ENCODE assay signal across 9 cellular contexts in genomic region chr3:14123308-14124222, GRCh38. TPM values are rescaled to one million over a fixed set of nuclear protein-coding genes. Genes with fewer than 3 reads are reported as not detected.
A peak's percentile ranks its signal among the peaks of the same experiment; 100 is the strongest.
DNase-seq lines count a peak whose midpoint lies in the region; ATAC-seq, FAIRE-seq and TF ChIP-seq lines count a peak whose summit lies in the region.
"Had no signal": no experiment of that assay in that cellular context is flagged by ENCODE, and none has a peak within 500 bp of the region (broad histone marks: within the 10 kb centered on the region; RNA-seq: fewer than 3 reads in every experiment).

No MANE protein-coding gene starts in this region.

- peak overlapping the region; percentile 92 for H3K27ac Mint-ChIP-seq in activated CD4-positive, alpha-beta T cell treated with anti-CD3 and anti-CD28 coated beads, Interleukin-2, amount 10 ng/mL, durations not matched to agents 24 days and 14 days
- peak overlapping the region; percentile 88 for H3K27ac Mint-ChIP-seq in activated naive CD8-positive, alpha-beta T cell treated with anti-CD3 and anti-CD28 coated beads, Interleukin-2, amount 10 ng/mL, durations not matched to agents 7 days and 5 days

- TF ChIP-seq EP300 in HepG2 (IDR thresholded peaks at IDR 0.05; ENCODE audit: low read depth in 2 of 2, low read length in 2 of 2): no peak
- no peak for TF ChIP-seq EP300 in HepG2 (CRISPR knock-in tag; IDR thresholded peaks at IDR 0.05; ENCODE audit: borderline replicate concordance)

- TF ChIP-seq POLR2A in HepG2 (IDR thresholded peaks at IDR 0.05; ENCODE audit: insufficient read depth in 1 of 2, low read depth in 2 of 2, low read length in 2 of 2): no peak; a peak in 1 of 4 replicates

- H3K27me3 Mint-ChIP-seq in activated CD4-positive, alpha-beta T cell treated with anti-CD3 and anti-CD28 coated beads, Interleukin-2, amount 10 ng/mL, durations not matched to agents 24 days and 14 days: no peaks in the 10 kb centered on the region
- H3K27me3 Mint-ChIP-seq in activated naive CD8-positive, alpha-beta T cell treated with anti-CD3 and anti-CD28 coated beads, Interleukin-2, amount 10 ng/mL, durations not matched to agents 7 days and 5 days: no peaks in the 10 kb centered on the region

- H3K27me3 ChIP-seq in HepG2 (ENCODE audit: control insufficient read depth in 1 of 2, insufficient read depth in 2 of 2, low read length in 2 of 2) (no peaks in the 10 kb centered on the region; a peak in 1 of 5 replicates), thymus (ENCODE audit: control insufficient read depth, insufficient read depth) (no peaks in the 10 kb centered on the region)

- CTCF ChIA-PET in HepG2 (lab: Yijun Ruan, JAX; ENCODE audit: low intra/inter-chr PET ratio, low total read pairs): no interaction called here

- intact Hi-C loops in activated CD4-positive, alpha-beta T cell treated with anti-CD3 and anti-CD28 coated beads, Interleukin-2, amount 10 ng/mL, durations not matched to agents 24 days and 14 days (cut with micrococcal nuclease): loop anchor here (1.0 to 10.0 kb wide), 7 partner anchors 55 to 1459 kb away; partner anchors contain the start of genes CCDC174, LSM3, NR2C2 and RAF1
- intact Hi-C loops in HepG2 (cut with micrococcal nuclease; ENCODE audit: unreplicated experiment): no loop called here
- intact Hi-C loops in left colon (cut with DNase I, micrococcal nuclease): loop anchor here in 1 of 2 donors (10.0 kb wide), 1 partner anchor 229 kb away; no protein-coding TSS in a partner anchor

- in situ Hi-C loops in HepG2 (cut with HindIII; ENCODE audit: extremely low pct_ligation_motif_present, low pct_unique_long_range_greater_than_20kb): no loop called here
- in situ Hi-C loops in ACHN (cut with HindIII; ENCODE audit: low pct_ligation_motif_present, low pct_unique_long_range_greater_than_20kb, low sequenced_read_pairs): no loop called here

- H3K36me3 ChIP-seq in HepG2 (replicated peaks in 1 of 2; ENCODE audit: control insufficient read depth in 1 of 2, insufficient read depth in 2 of 2, low read length in 2 of 2): peaks cover 1 to 18% of the 10 kb centered on the region in 2 experiments; a peak in 3 of 5 replicates
- H3K36me3 ChIP-seq in thymus (ENCODE audit: control insufficient read depth, insufficient read depth): peaks cover 20% of the 10 kb centered on the region

- TF ChIP-seq CTCF in HepG2 (CRISPR knock-in tag; IDR thresholded peaks at IDR 0.05): no peak

- peaks cover 58% of the 10 kb centered on the region for H3K79me2 ChIP-seq in HepG2 (ENCODE audit: insufficient read depth, low read length)

- H3K9me3 ChIP-seq in HepG2 (ENCODE audit: low read length) (no peaks in the 10 kb centered on the region), thymus (ENCODE audit: control insufficient read depth) (no peaks in the 10 kb centered on the region)

- H3K4me1 Mint-ChIP-seq in activated CD4-positive, alpha-beta T cell treated with anti-CD3 and anti-CD28 coated beads, Interleukin-2, amount 10 ng/mL, durations not matched to agents 24 days and 14 days: peaks cover 53% of the 10 kb centered on the region
- H3K4me1 Mint-ChIP-seq in activated naive CD8-positive, alpha-beta T cell treated with anti-CD3 and anti-CD28 coated beads, Interleukin-2, amount 10 ng/mL, durations not matched to agents 7 days and 5 days: peaks cover 53% of the 10 kb centered on the region

- POLR2A ChIA-PET in activated naive CD8-positive, alpha-beta T cell treated with anti-CD3 and anti-CD28 coated beads, Interleukin-2, amount 10 ng/mL, durations not matched to agents 7 days and 5 days (lab: Charles Lee): interaction anchor here (0.9 to 3.8 kb wide), 6 partner anchors 20 to 528 kb away, joined by 3 to 48 read pairs (median 6); partner anchors contain the start of genes CCDC174, LSM3 and XPC
- POLR2A ChIA-PET in HepG2 (lab: Yijun Ruan, JAX): interaction anchor here (1.3 to 5.0 kb wide), 6 partner anchors 11 to 644 kb away, joined by 3 to 75 read pairs (median 12); partner anchors contain the start of genes HDAC11, LSM3 and XPC

- peaks cover 16% of the 10 kb centered on the region for H4K20me1 ChIP-seq in HepG2 (ENCODE audit: insufficient read depth, low read length)

- H3K4me3 ChIP-seq in HepG2 (replicated peaks in 1 of 3; ENCODE audit: insufficient read depth in 1 of 3, low read depth in 2 of 3, low read length in 3 of 3) (peak overlapping the region; percentile 52 to 95 (median 80)), thymus (ENCODE audit: low read length) (peak overlapping the region; percentile 76)

- H3K4me1 ChIP-seq in HepG2 (ENCODE audit: insufficient read depth, low read length): peaks cover 65% of the 10 kb centered on the region
- H3K4me1 ChIP-seq in thymus (ENCODE audit: control insufficient read depth, insufficient read depth, low read length): peaks cover 22% of the 10 kb centered on the region

- no peak for TF ChIP-seq RAD21 in HepG2 (CRISPR knock-in tag; IDR thresholded peaks at IDR 0.05)

- H3K9me3 Mint-ChIP-seq in activated CD4-positive, alpha-beta T cell treated with anti-CD3 and anti-CD28 coated beads, Interleukin-2, amount 10 ng/mL, durations not matched to agents 24 days and 14 days: peaks cover 2% of the 10 kb centered on the region
- H3K9me3 Mint-ChIP-seq in activated naive CD8-positive, alpha-beta T cell treated with anti-CD3 and anti-CD28 coated beads, Interleukin-2, amount 10 ng/mL, durations not matched to agents 7 days and 5 days: no peaks in the 10 kb centered on the region

- H3K4me3 Mint-ChIP-seq in activated CD4-positive, alpha-beta T cell treated with anti-CD3 and anti-CD28 coated beads, Interleukin-2, amount 10 ng/mL, durations not matched to agents 24 days and 14 days: peak overlapping the region; percentile 98
- peak overlapping the region; percentile 95 for H3K4me3 Mint-ChIP-seq in activated naive CD8-positive, alpha-beta T cell treated with anti-CD3 and anti-CD28 coated beads, Interleukin-2, amount 10 ng/mL, durations not matched to agents 7 days and 5 days

- TSS peak; percentile 63 for BruUV-seq in HepG2 (replicated peaks; lab: Mats Ljungman, UMichigan)

- H3K9ac ChIP-seq in HepG2 (ENCODE audit: insufficient read depth, low read depth, low read length): peak overlapping the region; percentile 90

- H3K27ac ChIP-seq in HepG2 (ENCODE audit: extremely low read length, insufficient read depth, low read length): peak overlapping the region; percentile 95
- H3K27ac ChIP-seq in thymus (ENCODE audit: low read depth): peak overlapping the region; percentile 77

- H3K36me3 Mint-ChIP-seq in activated CD4-positive, alpha-beta T cell treated with anti-CD3 and anti-CD28 coated beads, Interleukin-2, amount 10 ng/mL, durations not matched to agents 24 days and 14 days (ENCODE audit: low read depth): peaks cover 44% of the 10 kb centered on the region
- H3K36me3 Mint-ChIP-seq in activated naive CD8-positive, alpha-beta T cell treated with anti-CD3 and anti-CD28 coated beads, Interleukin-2, amount 10 ng/mL, durations not matched to agents 7 days and 5 days: peaks cover 22% of the 10 kb centered on the region

- no peak for ATAC-seq in activated naive CD8-positive, alpha-beta T cell treated with anti-CD3 and anti-CD28 coated beads, Interleukin-2, amount 10 ng/mL, durations not matched to agents 7 days and 5 days (ENCODE audit: low read depth)
- ATAC-seq in HepG2 (no peak), HG03432 (IDR thresholded peaks at IDR 0.05; ENCODE audit: unreplicated experiment) (no peak), left colon (no peak)

- no peak for DNase-seq in activated CD4-positive, alpha-beta T cell treated with anti-CD3 and anti-CD28 coated beads, Interleukin-2, amount 10 ng/mL, durations not matched to agents 24 days and 14 days
- no peak for DNase-seq in activated CD4-positive, alpha-beta T cell treated with anti-CD3 and anti-CD28 coated beads, Interleukin-2, amount 50 U/mL, for 4 hours
- no peak for DNase-seq in activated naive CD8-positive, alpha-beta T cell treated with anti-CD3 and anti-CD28 coated beads, Interleukin-2, amount 10 ng/mL, durations not matched to agents 7 days and 5 days
- DNase-seq in HepG2 (ENCODE audit: low spot score) (no peak), left colon (no peak), ACHN (no peak)

- peak; percentile 28 for FAIRE-seq in HepG2 (lab: Jason Lieb, UNC)
- FAIRE-seq: TTC549 had no signal

- WGBS in HepG2 (ENCODE audit: low lambda C conversion rate): 49% methylated on average over 9 of the region's 15 CpGs
- 61% methylated on average over 15 of the region's 15 CpGs for WGBS in thymus

- no peak overlapping the region for H2AFZ ChIP-seq in HepG2 (ENCODE audit: low read length)

- peak overlapping the region; percentile 91 for H3K4me2 ChIP-seq in HepG2 (ENCODE audit: low read depth, low read length)

RNA-seq across cellular contexts. Expression of gene CHCHD4, which starts 1.1 kb away (rescaled TPM):
- 27.7 and 29.6 TPM in 2 replicates for total RNA-seq in activated CD4-positive, alpha-beta T cell treated with anti-CD3 and anti-CD28 coated beads, Interleukin-2, amount 10 ng/mL, durations not matched to agents 24 days and 14 days
- 10 to 100 TPM; 10.1 to 11.9 TPM for total RNA-seq in activated naive CD8-positive, alpha-beta T cell treated with anti-CD3 and anti-CD28 coated beads, Interleukin-2, amount 10 ng/mL, durations not matched to agents 7 days and 5 days
- total RNA-seq in HepG2 (2016; rRNA removed; fragmentation: Illumina TruSeq; extraction: Trizol) (24.1 and 32.0 TPM in 2 replicates), left colon (10 to 100 TPM; 17.6 to 18.9 TPM)
- total RNA-seq in HepG2 (2016; cell fraction: cytosol; rRNA removed; fragmentation: Illumina TruSeq; extraction: Trizol; ENCODE audit: low read depth): 11.2 and 11.5 TPM in 2 replicates
- total RNA-seq in HepG2 (2016; cell fraction: insoluble cytoplasmic fraction; rRNA removed; fragmentation: Illumina TruSeq; extraction: Trizol): 26.4 and 35.5 TPM in 2 replicates
- 22.7 TPM in 2 replicates for total RNA-seq in HepG2 (2016; cell fraction: membrane; rRNA removed; fragmentation: Illumina TruSeq; extraction: Trizol)
- 7.9 and 10.8 TPM in 2 replicates for total RNA-seq in HepG2 (2016; cell fraction: nucleus; rRNA removed; fragmentation: Illumina TruSeq; extraction: Trizol)
- polyA plus RNA-seq in HepG2 (2011; rRNA removed) (13.3 and 15.8 TPM in 2 replicates), thymus (10.8 TPM)
- polyA plus RNA-seq in HepG2 (2011; cell fraction: cytosol; rRNA removed): 12.6 and 17.4 TPM in 2 replicates
- 4.0 and 4.7 TPM in 2 replicates for polyA plus RNA-seq in HepG2 (2011; cell fraction: nucleus; rRNA removed)
- polyA plus RNA-seq in HepG2 (2012): 17.8 and 18.8 TPM in 2 replicates
- 9.9 and 12.4 TPM in 2 replicates for polyA plus RNA-seq in HepG2 (2016; cell fraction: cytosol; fragmentation: Illumina TruSeq; extraction: Trizol; ENCODE audit: low read depth)
- polyA plus RNA-seq in HepG2 (2016; cell fraction: insoluble cytoplasmic fraction; fragmentation: Illumina TruSeq; extraction: Trizol; ENCODE audit: low read depth): 30.7 and 33.5 TPM in 2 replicates
- polyA plus RNA-seq in HepG2 (2016; cell fraction: membrane; fragmentation: Illumina TruSeq; extraction: Trizol; ENCODE audit: low read depth): 19.0 and 19.4 TPM in 2 replicates
- polyA plus RNA-seq in HepG2 (2016; cell fraction: nucleus; fragmentation: Illumina TruSeq; extraction: Trizol; ENCODE audit: insufficient read depth, low read depth): 14.4 and 14.5 TPM in 2 replicates
- 7.0 and 13.0 TPM in 2 replicates for polyA minus RNA-seq in HepG2 (2011; rRNA and poly(A)+ RNA removed; ENCODE audit: low replicate concordance)
- 7.3 and 8.8 TPM in 2 replicates for polyA minus RNA-seq in HepG2 (2011; cell fraction: cytosol; rRNA and poly(A)+ RNA removed)
- 3.0 and 5.8 TPM in 2 replicates for polyA minus RNA-seq in HepG2 (2011; cell fraction: nucleus; rRNA and poly(A)+ RNA removed)

RNA-seq across cellular contexts. Expression of gene TMEM43, which starts 1.3 kb away (rescaled TPM):
- total RNA-seq in activated CD4-positive, alpha-beta T cell treated with anti-CD3 and anti-CD28 coated beads, Interleukin-2, amount 10 ng/mL, durations not matched to agents 24 days and 14 days: 38.7 and 39.4 TPM in 2 replicates
- total RNA-seq in activated naive CD8-positive, alpha-beta T cell treated with anti-CD3 and anti-CD28 coated beads, Interleukin-2, amount 10 ng/mL, durations not matched to agents 7 days and 5 days: 10 to 100 TPM; 44.4 to 47.0 TPM
- total RNA-seq in HepG2 (2016; rRNA removed; fragmentation: Illumina TruSeq; extraction: Trizol) (25.9 and 50.5 TPM in 2 replicates), left colon (10 to 100 TPM; 25.3 to 29.2 TPM)
- total RNA-seq in HepG2 (2016; cell fraction: cytosol; rRNA removed; fragmentation: Illumina TruSeq; extraction: Trizol; ENCODE audit: low read depth): 3.9 and 4.2 TPM in 2 replicates
- 26.3 and 51.3 TPM in 2 replicates for total RNA-seq in HepG2 (2016; cell fraction: insoluble cytoplasmic fraction; rRNA removed; fragmentation: Illumina TruSeq; extraction: Trizol)
- total RNA-seq in HepG2 (2016; cell fraction: membrane; rRNA removed; fragmentation: Illumina TruSeq; extraction: Trizol): 14.0 TPM in 2 replicates
- total RNA-seq in HepG2 (2016; cell fraction: nucleus; rRNA removed; fragmentation: Illumina TruSeq; extraction: Trizol): 52.0 and 59.4 TPM in 2 replicates
- polyA plus RNA-seq in HepG2 (2011; rRNA removed) (48.9 and 57.4 TPM in 2 replicates), thymus (50.4 TPM)
- 50.3 and 50.5 TPM in 2 replicates for polyA plus RNA-seq in HepG2 (2011; cell fraction: cytosol; rRNA removed)
- polyA plus RNA-seq in HepG2 (2011; cell fraction: nucleus; rRNA removed): 72.5 and 76.8 TPM in 2 replicates
- 33.1 and 37.6 TPM in 2 replicates for polyA plus RNA-seq in HepG2 (2012)
- 3.5 and 3.6 TPM in 2 replicates for polyA plus RNA-seq in HepG2 (2016; cell fraction: cytosol; fragmentation: Illumina TruSeq; extraction: Trizol; ENCODE audit: low read depth)
- polyA plus RNA-seq in HepG2 (2016; cell fraction: insoluble cytoplasmic fraction; fragmentation: Illumina TruSeq; extraction: Trizol; ENCODE audit: low read depth): 24.2 and 24.5 TPM in 2 replicates
- polyA plus RNA-seq in HepG2 (2016; cell fraction: membrane; fragmentation: Illumina TruSeq; extraction: Trizol; ENCODE audit: low read depth): 8.3 and 8.4 TPM in 2 replicates
- polyA plus RNA-seq in HepG2 (2016; cell fraction: nucleus; fragmentation: Illumina TruSeq; extraction: Trizol; ENCODE audit: insufficient read depth, low read depth): 80.8 and 88.2 TPM in 2 replicates
- 77.4 and 114 TPM in 2 replicates for polyA minus RNA-seq in HepG2 (2011; rRNA and poly(A)+ RNA removed; ENCODE audit: low replicate concordance)
- 30.1 and 30.2 TPM in 2 replicates for polyA minus RNA-seq in HepG2 (2011; cell fraction: cytosol; rRNA and poly(A)+ RNA removed)
- 31.3 and 32.3 TPM in 2 replicates for polyA minus RNA-seq in HepG2 (2011; cell fraction: nucleus; rRNA and poly(A)+ RNA removed)

RNA-seq across cellular contexts. Expression of gene XPC, which starts 54.8 kb away (rescaled TPM):
- total RNA-seq in activated CD4-positive, alpha-beta T cell treated with anti-CD3 and anti-CD28 coated beads, Interleukin-2, amount 10 ng/mL, durations not matched to agents 24 days and 14 days: 29.7 and 32.3 TPM in 2 replicates
- total RNA-seq in activated naive CD8-positive, alpha-beta T cell treated with anti-CD3 and anti-CD28 coated beads, Interleukin-2, amount 10 ng/mL, durations not matched to agents 7 days and 5 days: 10 to 100 TPM; 53.3 to 56.8 TPM
- total RNA-seq in HepG2 (2016; rRNA removed; fragmentation: Illumina TruSeq; extraction: Trizol) (19.2 and 24.1 TPM in 2 replicates), left colon (10 to 100 TPM; 19.7 to 22.4 TPM)
- 3.7 and 5.6 TPM in 2 replicates for total RNA-seq in HepG2 (2016; cell fraction: cytosol; rRNA removed; fragmentation: Illumina TruSeq; extraction: Trizol; ENCODE audit: low read depth)
- 17.3 and 22.5 TPM in 2 replicates for total RNA-seq in HepG2 (2016; cell fraction: insoluble cytoplasmic fraction; rRNA removed; fragmentation: Illumina TruSeq; extraction: Trizol)
- 5.4 and 7.1 TPM in 2 replicates for total RNA-seq in HepG2 (2016; cell fraction: membrane; rRNA removed; fragmentation: Illumina TruSeq; extraction: Trizol)
- total RNA-seq in HepG2 (2016; cell fraction: nucleus; rRNA removed; fragmentation: Illumina TruSeq; extraction: Trizol): 29.8 and 32.0 TPM in 2 replicates
- polyA plus RNA-seq in HepG2 (2011; rRNA removed) (9.4 and 13.5 TPM in 2 replicates), thymus (32.8 TPM)
- 5.6 and 7.4 TPM in 2 replicates for polyA plus RNA-seq in HepG2 (2011; cell fraction: cytosol; rRNA removed)
- 40.8 and 46.3 TPM in 2 replicates for polyA plus RNA-seq in HepG2 (2011; cell fraction: nucleus; rRNA removed)
- 20.6 and 22.0 TPM in 2 replicates for polyA plus RNA-seq in HepG2 (2012)
- 0.59 and 0.94 TPM in 2 replicates for polyA plus RNA-seq in HepG2 (2016; cell fraction: cytosol; fragmentation: Illumina TruSeq; extraction: Trizol; ENCODE audit: low read depth)
- polyA plus RNA-seq in HepG2 (2016; cell fraction: insoluble cytoplasmic fraction; fragmentation: Illumina TruSeq; extraction: Trizol; ENCODE audit: low read depth): 13.8 and 16.6 TPM in 2 replicates
- 1.5 and 1.9 TPM in 2 replicates for polyA plus RNA-seq in HepG2 (2016; cell fraction: membrane; fragmentation: Illumina TruSeq; extraction: Trizol; ENCODE audit: low read depth)
- 38.7 and 40.3 TPM in 2 replicates for polyA plus RNA-seq in HepG2 (2016; cell fraction: nucleus; fragmentation: Illumina TruSeq; extraction: Trizol; ENCODE audit: insufficient read depth, low read depth)
- polyA minus RNA-seq in HepG2 (2011; rRNA and poly(A)+ RNA removed; ENCODE audit: low replicate concordance): 12.4 and 15.1 TPM in 2 replicates
- polyA minus RNA-seq in HepG2 (2011; cell fraction: cytosol; rRNA and poly(A)+ RNA removed): 7.6 and 8.9 TPM in 2 replicates
- polyA minus RNA-seq in HepG2 (2011; cell fraction: nucleus; rRNA and poly(A)+ RNA removed): 38.9 and 54.2 TPM in 2 replicates

RNA-seq across cellular contexts. Expression of gene LSM3, which starts 55.1 kb away (rescaled TPM):
- 17.4 and 18.0 TPM in 2 replicates for total RNA-seq in activated CD4-positive, alpha-beta T cell treated with anti-CD3 and anti-CD28 coated beads, Interleukin-2, amount 10 ng/mL, durations not matched to agents 24 days and 14 days
- 10 to 100 TPM; 14.3 to 14.4 TPM for total RNA-seq in activated naive CD8-positive, alpha-beta T cell treated with anti-CD3 and anti-CD28 coated beads, Interleukin-2, amount 10 ng/mL, durations not matched to agents 7 days and 5 days
- total RNA-seq in HepG2 (2016; rRNA removed; fragmentation: Illumina TruSeq; extraction: Trizol) (19.4 and 28.7 TPM in 2 replicates), left colon (1 to 10 TPM; 9.1 to 9.9 TPM)
- total RNA-seq in HepG2 (2016; cell fraction: cytosol; rRNA removed; fragmentation: Illumina TruSeq; extraction: Trizol; ENCODE audit: low read depth): 9.0 and 9.3 TPM in 2 replicates
- total RNA-seq in HepG2 (2016; cell fraction: insoluble cytoplasmic fraction; rRNA removed; fragmentation: Illumina TruSeq; extraction: Trizol): 20.1 and 30.7 TPM in 2 replicates
- 15.0 and 16.0 TPM in 2 replicates for total RNA-seq in HepG2 (2016; cell fraction: membrane; rRNA removed; fragmentation: Illumina TruSeq; extraction: Trizol)
- total RNA-seq in HepG2 (2016; cell fraction: nucleus; rRNA removed; fragmentation: Illumina TruSeq; extraction: Trizol): 8.0 and 8.6 TPM in 2 replicates
- polyA plus RNA-seq in HepG2 (2011; rRNA removed) (2.8 and 5.1 TPM in 2 replicates), thymus (18.3 TPM)
- 1.7 and 2.5 TPM in 2 replicates for polyA plus RNA-seq in HepG2 (2011; cell fraction: cytosol; rRNA removed)
- polyA plus RNA-seq in HepG2 (2011; cell fraction: nucleus; rRNA removed): 1.0 and 1.2 TPM in 2 replicates
- polyA plus RNA-seq in HepG2 (2012): 6.7 and 14.3 TPM in 2 replicates
- polyA plus RNA-seq in HepG2 (2016; cell fraction: cytosol; fragmentation: Illumina TruSeq; extraction: Trizol; ENCODE audit: low read depth): 11.3 and 14.2 TPM in 2 replicates
- polyA plus RNA-seq in HepG2 (2016; cell fraction: insoluble cytoplasmic fraction; fragmentation: Illumina TruSeq; extraction: Trizol; ENCODE audit: low read depth): 33.0 and 38.8 TPM in 2 replicates
- polyA plus RNA-seq in HepG2 (2016; cell fraction: membrane; fragmentation: Illumina TruSeq; extraction: Trizol; ENCODE audit: low read depth): 15.2 and 17.8 TPM in 2 replicates
- 12.2 and 14.0 TPM in 2 replicates for polyA plus RNA-seq in HepG2 (2016; cell fraction: nucleus; fragmentation: Illumina TruSeq; extraction: Trizol; ENCODE audit: insufficient read depth, low read depth)
- polyA minus RNA-seq in HepG2 (2011; rRNA and poly(A)+ RNA removed; ENCODE audit: low replicate concordance): 1.8 and 3.7 TPM in 2 replicates
- 1.1 and 1.2 TPM in 2 replicates for polyA minus RNA-seq in HepG2 (2011; cell fraction: cytosol; rRNA and poly(A)+ RNA removed)
- polyA minus RNA-seq in HepG2 (2011; cell fraction: nucleus; rRNA and poly(A)+ RNA removed): 6.7 and 7.2 TPM in 2 replicates
